In the genomic region with DNA sequence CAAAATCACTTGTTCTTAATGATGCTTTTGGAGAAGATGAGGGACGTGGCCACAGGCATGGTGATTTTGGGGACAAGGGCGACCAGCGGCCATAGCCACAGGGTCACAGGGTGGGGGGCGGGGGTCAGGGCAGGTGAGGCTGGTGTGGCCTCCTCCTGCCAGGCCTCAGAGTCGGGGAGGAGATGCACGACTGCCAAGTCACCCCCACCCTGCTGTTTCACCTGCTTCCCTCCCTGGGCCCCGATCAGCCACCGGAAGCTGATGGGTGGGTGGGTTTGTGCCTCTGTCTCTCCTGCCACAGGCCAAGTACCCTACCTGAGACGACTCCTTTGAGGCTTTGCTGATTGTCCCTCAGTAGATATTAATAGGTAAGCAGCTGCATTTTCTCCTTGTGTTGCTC, we compare ENCODE assay signal across 17 cellular contexts.
"Had no signal": no experiment of that assay in that cellular context is flagged by ENCODE, and none has a peak within 500 bp of the region (broad histone marks: within the 10 kb centered on the region; RNA-seq: fewer than 3 reads in every experiment).

No MANE protein-coding gene starts in this region.

- H3K27ac Mint-ChIP-seq: activated CD4-positive, alpha-beta T cell treated with anti-CD3 and anti-CD28 coated beads, Interleukin-2, amount 10 ng/mL, durations not matched to agents 24 days and 14 days; activated naive CD8-positive, alpha-beta T cell treated with anti-CD3 and anti-CD28 coated beads for 36 hours; endodermal cell; stimulated activated naive CD8-positive, alpha-beta T cell treated with anti-CD3 and anti-CD28 coated beads, Interleukin-15, Interleukin-2, amounts not matched to agents 100 ng/mL and 50 ng/mL, for 24 hours; T-helper 1 cell treated with Interleukin-12 subunit alpha and Interleukin-12 subunit beta and Interleukin-4 antibody, amounts not matched to agents 30 μg/mL and 1 μg/mL, for 36 hours had no signal

- H3K9me3 Mint-ChIP-seq: activated CD4-positive, alpha-beta T cell treated with anti-CD3 and anti-CD28 coated beads, Interleukin-2, amount 10 ng/mL, durations not matched to agents 24 days and 14 days; activated naive CD8-positive, alpha-beta T cell treated with anti-CD3 and anti-CD28 coated beads for 36 hours; endodermal cell; stimulated activated naive CD8-positive, alpha-beta T cell treated with anti-CD3 and anti-CD28 coated beads, Interleukin-15, Interleukin-2, amounts not matched to agents 100 ng/mL and 50 ng/mL, for 24 hours; T-helper 1 cell treated with Interleukin-12 subunit alpha and Interleukin-12 subunit beta and Interleukin-4 antibody, amounts not matched to agents 30 μg/mL and 1 μg/mL, for 36 hours had no signal

- H3K4me3 Mint-ChIP-seq: activated CD4-positive, alpha-beta T cell treated with anti-CD3 and anti-CD28 coated beads, Interleukin-2, amount 10 ng/mL, durations not matched to agents 24 days and 14 days; activated naive CD8-positive, alpha-beta T cell treated with anti-CD3 and anti-CD28 coated beads for 36 hours; endodermal cell; stimulated activated naive CD8-positive, alpha-beta T cell treated with anti-CD3 and anti-CD28 coated beads, Interleukin-15, Interleukin-2, amounts not matched to agents 100 ng/mL and 50 ng/mL, for 24 hours; T-helper 1 cell treated with Interleukin-12 subunit alpha and Interleukin-12 subunit beta and Interleukin-4 antibody, amounts not matched to agents 30 μg/mL and 1 μg/mL, for 36 hours had no signal

- H3K27ac ChIP-seq: psoas muscle, thoracic aorta had no signal

- H3K4me3 ChIP-seq: psoas muscle, thoracic aorta had no signal

- H3K27me3 Mint-ChIP-seq: activated CD4-positive, alpha-beta T cell treated with anti-CD3 and anti-CD28 coated beads, Interleukin-2, amount 10 ng/mL, durations not matched to agents 24 days and 14 days; stimulated activated naive CD8-positive, alpha-beta T cell treated with anti-CD3 and anti-CD28 coated beads, Interleukin-15, Interleukin-2, amounts not matched to agents 100 ng/mL and 50 ng/mL, for 24 hours had no signal

- H3K4me1 Mint-ChIP-seq: activated CD4-positive, alpha-beta T cell treated with anti-CD3 and anti-CD28 coated beads, Interleukin-2, amount 10 ng/mL, durations not matched to agents 24 days and 14 days; activated naive CD8-positive, alpha-beta T cell treated with anti-CD3 and anti-CD28 coated beads for 36 hours; endodermal cell had no signal

- H3K36me3 ChIP-seq: thoracic aorta had no signal

- H3K36me3 Mint-ChIP-seq: activated naive CD8-positive, alpha-beta T cell treated with anti-CD3 and anti-CD28 coated beads for 36 hours had no signal

- H3K4me1 ChIP-seq: psoas muscle had no signal

- ATAC-seq: psoas muscle, sciatic nerve had no signal

- H3K9me3 ChIP-seq: psoas muscle, thoracic aorta had no signal

- DNase-seq: activated CD4-positive, alpha-beta T cell treated with anti-CD3 and anti-CD28 coated beads, Interleukin-2, amount 10 ng/mL, durations not matched to agents 24 days and 14 days; activated gamma-delta T cell; activated naive CD8-positive, alpha-beta T cell treated with anti-CD3 and anti-CD28 coated beads for 36 hours; activated T-cell treated with anti-CD3 and anti-CD28 coated beads for 4 hours; anterior cingulate cortex; erythroblast; hippocampal formation; kidney glomerular epithelial cell; midbrain; nucleus accumbens; psoas muscle; stimulated activated CD4-positive, alpha-beta T cell treated with anti-CD3 and anti-CD28 coated beads, Interleukin-12 subunit alpha, Interleukin-12 subunit beta, amount 100 ng/mL, for 4 hours had no signal
